25 cellular contexts compared by ENCODE assay signal in the genomic region with DNA sequence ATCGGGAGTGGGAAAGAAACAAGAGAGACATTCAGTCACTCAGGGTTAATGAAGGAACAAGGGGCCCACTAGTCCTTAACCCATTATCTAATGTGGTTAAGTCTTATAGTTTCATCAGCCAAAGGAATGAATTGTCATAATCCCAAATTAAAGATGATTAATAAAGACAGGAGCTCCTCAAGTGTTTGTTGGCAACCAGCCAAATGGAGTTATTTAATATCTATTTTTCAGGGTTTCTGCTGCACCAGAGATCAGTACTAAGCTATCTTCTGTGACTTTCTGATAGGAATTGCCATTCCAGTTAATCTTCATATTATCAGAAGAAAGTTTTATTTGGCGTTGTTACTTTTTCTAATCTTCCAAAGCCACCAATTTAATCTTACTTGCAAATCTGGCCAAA. TPM values are rescaled to one million over a fixed set of nuclear protein-coding genes. Genes with fewer than 3 reads are reported as not detected.
DNase-seq lines count a peak whose midpoint lies in the region; ATAC-seq, FAIRE-seq and TF ChIP-seq lines count a peak whose summit lies in the region.
"Had no signal": no experiment of that assay in that cellular context is flagged by ENCODE, and none has a peak within 500 bp of the region (broad histone marks: within the 10 kb centered on the region; RNA-seq: fewer than 3 reads in every experiment).

No MANE protein-coding gene starts in this region.

- H3K9ac ChIP-seq in HepG2 (ENCODE audit: insufficient read depth, low read depth, low read length): no peak overlapping the region
- H3K9ac ChIP-seq: BLaER1 had no signal

- DNase-seq in DMS 273 (lab: John Stamatoyannopoulos, UW; ENCODE audit: unreplicated experiment) (peak; percentile 32), DMS 273 treated with DMSO at 0.1 percent for 48 hours (lab: John Stamatoyannopoulos, UW) (no peak), HepG2 (ENCODE audit: low spot score) (no peak), right lobe of liver (no peak), superior temporal gyrus (ENCODE audit: extremely low spot score) (peak; percentile 6), G401 (ENCODE audit: low spot score) (no peak)
- DNase-seq: ACHN; Caco-2; CD4-positive, alpha-beta memory T cell; DMS153; GF-D8; KBM-7; MM.1S; NCI-H1048; NCI-H1417 treated with DMSO at 0.1 percent for 48 hours; NCI-H187; NCI-H2107; NCI-H526; OCI-M1 had no signal

- no peak overlapping the region for H3K4me3 Mint-ChIP-seq in dendritic cell treated with granulocyte-macrophage colony-stimulating factor and Interleukin-4, amounts not matched to agents 40 ng/mL and 50 ng/mL, for 4 days
- H3K4me3 Mint-ChIP-seq: CD4-positive, alpha-beta memory T cell had no signal

- H3K4me3 ChIP-seq in HepG2 (replicated peaks in 1 of 3; ENCODE audit: insufficient read depth in 1 of 3, low read depth in 2 of 3, low read length in 3 of 3): no peak overlapping the region
- no peak overlapping the region for H3K4me3 ChIP-seq in right lobe of liver
- H3K4me3 ChIP-seq: BLaER1, SJSA1 had no signal

- BruUV-seq in HepG2 (replicated peaks; lab: Mats Ljungman, UMichigan): no TSS peak

- no peak for TF ChIP-seq CTCF in HepG2 (CRISPR knock-in tag; IDR thresholded peaks at IDR 0.05)
- TF ChIP-seq CTCF in right lobe of liver (IDR thresholded peaks at IDR 0.05): no peak

- no peaks in the 10 kb centered on the region for H3K36me3 Mint-ChIP-seq in dendritic cell treated with granulocyte-macrophage colony-stimulating factor and Interleukin-4, amounts not matched to agents 40 ng/mL and 50 ng/mL, for 4 days (ENCODE audit: low read depth)

- H2AFZ ChIP-seq in HepG2 (ENCODE audit: low read length): no peak overlapping the region

- no peaks in the 10 kb centered on the region for H3K79me2 ChIP-seq in HepG2 (ENCODE audit: insufficient read depth, low read length)

- H3K27me3 ChIP-seq in HepG2 (ENCODE audit: control insufficient read depth in 1 of 2, insufficient read depth in 2 of 2, low read length in 2 of 2) (no peaks in the 10 kb centered on the region), right lobe of liver (no peaks in the 10 kb centered on the region)
- H3K27me3 ChIP-seq: BLaER1, SJSA1 had no signal

- CTCF ChIA-PET in HepG2 (lab: Yijun Ruan, JAX; ENCODE audit: low intra/inter-chr PET ratio, low total read pairs): no interaction called here

- H3K4me1 ChIP-seq in HepG2 (ENCODE audit: insufficient read depth, low read length) (no peaks in the 10 kb centered on the region), right lobe of liver (no peaks in the 10 kb centered on the region)
- H3K4me1 ChIP-seq: BLaER1, Caco-2 had no signal

- in situ Hi-C loops in HepG2 (cut with HindIII; ENCODE audit: extremely low pct_ligation_motif_present, low pct_unique_long_range_greater_than_20kb) (no loop called here), G401 (cut with HindIII; ENCODE audit: low sequenced_read_pairs) (no loop called here)

- TF ChIP-seq EP300 in HepG2 (IDR thresholded peaks at IDR 0.05; ENCODE audit: low read depth in 2 of 2, low read length in 2 of 2): no peak
- TF ChIP-seq EP300 in HepG2 (CRISPR knock-in tag; IDR thresholded peaks at IDR 0.05; ENCODE audit: borderline replicate concordance): no peak

- peaks cover 8% of the 10 kb centered on the region for H3K27me3 Mint-ChIP-seq in dendritic cell treated with granulocyte-macrophage colony-stimulating factor and Interleukin-4, amounts not matched to agents 40 ng/mL and 50 ng/mL, for 4 days

- H3K27ac ChIP-seq in HepG2 (ENCODE audit: extremely low read length, insufficient read depth, low read length) (no peak overlapping the region), right lobe of liver (no peak overlapping the region)
- H3K27ac ChIP-seq: 22Rv1, BLaER1, SJSA1 had no signal

- H3K4me1 Mint-ChIP-seq in dendritic cell treated with granulocyte-macrophage colony-stimulating factor and Interleukin-4, amounts not matched to agents 40 ng/mL and 50 ng/mL, for 4 days (ENCODE audit: low read depth): peaks cover 13% of the 10 kb centered on the region

- FAIRE-seq in HepG2 (lab: Jason Lieb, UNC): no peak
- FAIRE-seq: RCC 7860 had no signal

- H3K9me3 ChIP-seq in HepG2 (ENCODE audit: low read length): no peaks in the 10 kb centered on the region
- no peaks in the 10 kb centered on the region for H3K9me3 ChIP-seq in right lobe of liver
- H3K9me3 ChIP-seq: Caco-2, SJSA1 had no signal

- POLR2A ChIA-PET in HepG2 (lab: Yijun Ruan, JAX): no interaction called here

- H3K36me3 ChIP-seq in HepG2 (replicated peaks in 1 of 2; ENCODE audit: control insufficient read depth in 1 of 2, insufficient read depth in 2 of 2, low read length in 2 of 2) (no peaks in the 10 kb centered on the region), right lobe of liver (no peaks in the 10 kb centered on the region)
- H3K36me3 ChIP-seq: BLaER1, SJSA1 had no signal

- ATAC-seq in HepG2 (no peak), right lobe of liver (no peak), GM19023 (IDR thresholded peaks at IDR 0.05; ENCODE audit: unreplicated experiment) (no peak)

- no peak overlapping the region for H3K4me2 ChIP-seq in HepG2 (ENCODE audit: low read depth, low read length)
- H3K4me2 ChIP-seq: BLaER1 had no signal

- peaks cover 9% of the 10 kb centered on the region for H3K9me3 Mint-ChIP-seq in dendritic cell treated with granulocyte-macrophage colony-stimulating factor and Interleukin-4, amounts not matched to agents 40 ng/mL and 50 ng/mL, for 4 days
- H3K9me3 Mint-ChIP-seq: CD4-positive, alpha-beta memory T cell had no signal

- intact Hi-C loops in HepG2 (cut with micrococcal nuclease; ENCODE audit: unreplicated experiment): loop anchor here (5.0 kb wide), 1 partner anchor 280 kb away; no protein-coding TSS in a partner anchor
- intact Hi-C loops in right lobe of liver (cut with DNase I): no loop called here
- intact Hi-C loops in dendritic cell treated with granulocyte-macrophage colony-stimulating factor and Interleukin-4, amounts not matched to agents 40 ng/mL and 50 ng/mL, for 4 days (cut with micrococcal nuclease): loop anchor here (2.0 to 5.0 kb wide), 2 partner anchors 35 to 65 kb away; a partner anchor contains a TSS

- no peak for TF ChIP-seq RAD21 in HepG2 (CRISPR knock-in tag; IDR thresholded peaks at IDR 0.05)

- no peak for TF ChIP-seq POLR2A in HepG2 (IDR thresholded peaks at IDR 0.05; ENCODE audit: insufficient read depth in 1 of 2, low read depth in 2 of 2, low read length in 2 of 2)
- TF ChIP-seq POLR2A in right lobe of liver (IDR thresholded peaks at IDR 0.05): no peak

- peak overlapping the region; percentile 53 for H3K27ac Mint-ChIP-seq in dendritic cell treated with granulocyte-macrophage colony-stimulating factor and Interleukin-4, amounts not matched to agents 40 ng/mL and 50 ng/mL, for 4 days
- H3K27ac Mint-ChIP-seq: CD4-positive, alpha-beta memory T cell had no signal

- 48% methylated on average over 2 of the region's 2 CpGs for WGBS in HepG2 (ENCODE audit: low lambda C conversion rate)
- 84% methylated on average over 2 of the region's 2 CpGs for WGBS in right lobe of liver (ENCODE audit: insufficient coverage, low coverage, low lambda C conversion rate, missing lambda C conversion rate)

- H4K20me1 ChIP-seq in HepG2 (ENCODE audit: insufficient read depth, low read length): no peaks in the 10 kb centered on the region
- H4K20me1 ChIP-seq: BLaER1 had no signal

TF ChIP-seq in HepG2, 621 proteins besides CTCF, POLR2A, EP300 and RAD21 (continues in another document):
- peak; percentile 79 for TF ChIP-seq LCORL (IDR thresholded peaks at IDR 0.05)
- TF ChIP-seq LCORL (CRISPR knock-in tag; IDR thresholded peaks at IDR 0.05): no peak
- no peak for TF ChIP-seq SNAPC2 (CRISPR knock-in tag; IDR thresholded peaks at IDR 0.05)
- no peak for TF ChIP-seq ZKSCAN8 (CRISPR knock-in tag; IDR thresholded peaks at IDR 0.05; ENCODE audit: borderline replicate concordance)
- TF ChIP-seq, protein P1, sequence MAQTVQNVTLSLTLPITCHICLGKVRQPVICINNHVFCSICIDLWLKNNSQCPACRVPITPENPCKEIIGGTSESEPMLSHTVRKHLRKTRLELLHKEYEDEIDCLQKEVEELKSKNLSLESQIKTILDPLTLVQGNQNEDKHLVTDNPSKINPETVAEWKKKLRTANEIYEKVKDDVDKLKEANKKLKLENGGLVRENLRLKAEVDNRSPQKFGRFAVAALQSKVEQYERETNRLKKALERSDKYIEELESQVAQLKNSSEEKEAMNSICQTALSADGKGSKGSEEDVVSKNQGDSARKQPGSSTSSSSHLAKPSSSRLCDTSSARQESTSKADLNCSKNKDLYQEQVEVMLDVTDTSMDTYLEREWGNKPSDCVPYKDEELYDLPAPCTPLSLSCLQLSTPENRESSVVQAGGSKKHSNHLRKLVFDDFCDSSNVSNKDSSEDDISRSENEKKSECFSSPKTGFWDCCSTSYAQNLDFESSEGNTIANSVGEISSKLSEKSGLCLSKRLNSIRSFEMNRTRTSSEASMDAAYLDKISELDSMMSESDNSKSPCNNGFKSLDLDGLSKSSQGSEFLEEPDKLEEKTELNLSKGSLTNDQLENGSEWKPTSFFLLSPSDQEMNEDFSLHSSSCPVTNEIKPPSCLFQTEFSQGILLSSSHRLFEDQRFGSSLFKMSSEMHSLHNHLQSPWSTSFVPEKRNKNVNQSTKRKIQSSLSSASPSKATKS (CRISPR knock-in tag; IDR thresholded peaks at IDR 0.05): no peak

RNA-seq across cellular contexts. Expression of a gene that starts 34.0 kb away (rescaled TPM):
- total RNA-seq in HepG2 (2016; rRNA removed; fragmentation: Illumina TruSeq; extraction: Trizol): 11.6 and 12.7 TPM in 2 replicates
- 38.2 and 40.3 TPM in 2 replicates for total RNA-seq in HepG2 (2016; cell fraction: cytosol; rRNA removed; fragmentation: Illumina TruSeq; extraction: Trizol; ENCODE audit: low read depth)
- total RNA-seq in HepG2 (2016; cell fraction: insoluble cytoplasmic fraction; rRNA removed; fragmentation: Illumina TruSeq; extraction: Trizol): 13.6 and 14.0 TPM in 2 replicates
- total RNA-seq in HepG2 (2016; cell fraction: membrane; rRNA removed; fragmentation: Illumina TruSeq; extraction: Trizol): 12.5 and 14.6 TPM in 2 replicates
- total RNA-seq in HepG2 (2016; cell fraction: nucleus; rRNA removed; fragmentation: Illumina TruSeq; extraction: Trizol): 17.1 and 19.1 TPM in 2 replicates
- 17.3 and 20.0 TPM in 2 replicates for polyA plus RNA-seq in HepG2 (2011; rRNA removed)
- polyA plus RNA-seq in HepG2 (2011; cell fraction: cytosol; rRNA removed): 5.5 and 6.6 TPM in 2 replicates
- polyA plus RNA-seq in HepG2 (2011; cell fraction: nucleus; rRNA removed): 23.4 and 31.0 TPM in 2 replicates
- 10.4 and 12.3 TPM in 2 replicates for polyA plus RNA-seq in HepG2 (2012)
- 0.17 and 0.26 TPM in 2 replicates for polyA plus RNA-seq in HepG2 (2016; cell fraction: cytosol; fragmentation: Illumina TruSeq; extraction: Trizol; ENCODE audit: low read depth)
- polyA plus RNA-seq in HepG2 (2016; cell fraction: insoluble cytoplasmic fraction; fragmentation: Illumina TruSeq; extraction: Trizol; ENCODE audit: low read depth): 9.0 and 9.1 TPM in 2 replicates
- polyA plus RNA-seq in HepG2 (2016; cell fraction: membrane; fragmentation: Illumina TruSeq; extraction: Trizol; ENCODE audit: low read depth): 1.0 and 1.1 TPM in 2 replicates
- 19.6 and 20.8 TPM in 2 replicates for polyA plus RNA-seq in HepG2 (2016; cell fraction: nucleus; fragmentation: Illumina TruSeq; extraction: Trizol; ENCODE audit: insufficient read depth, low read depth)
- 34.1 and 39.4 TPM in 2 replicates for polyA minus RNA-seq in HepG2 (2011; rRNA and poly(A)+ RNA removed; ENCODE audit: low replicate concordance)
- polyA minus RNA-seq in HepG2 (2011; cell fraction: cytosol; rRNA and poly(A)+ RNA removed): 18.6 and 20.4 TPM in 2 replicates
- polyA minus RNA-seq in HepG2 (2011; cell fraction: nucleus; rRNA and poly(A)+ RNA removed): 29.0 and 35.4 TPM in 2 replicates
- 10 to 100 TPM; 11.7 to 22.8 (median 14.8) TPM for total RNA-seq in right lobe of liver
- total RNA-seq in G401 (2014; rRNA removed; shearing (Covaris generic)): 9.6 and 10.9 TPM in 2 replicates

Comparison
In these comparisons a context has a peak if more than half of its experiments do, and no peak if none do; other contexts are left out.
1. DNase-seq: peak in DMS 273 (single experiment) and superior temporal gyrus (single experiment); none in DMS 273 treated with DMSO at 0.1 percent for 48 hours (single experiment), HepG2 (single experiment), right lobe of liver (0 of 3) and G401 (single experiment).
2. intact Hi-C loops: an anchor here in HepG2 (5.0 kb wide) and dendritic cell treated with granulocyte-macrophage colony-stimulating factor and Interleukin-4, amounts not matched to agents 40 ng/mL and 50 ng/mL, for 4 days (2.0 to 5.0 kb wide); none called in right lobe of liver.